In the genomic region with DNA sequence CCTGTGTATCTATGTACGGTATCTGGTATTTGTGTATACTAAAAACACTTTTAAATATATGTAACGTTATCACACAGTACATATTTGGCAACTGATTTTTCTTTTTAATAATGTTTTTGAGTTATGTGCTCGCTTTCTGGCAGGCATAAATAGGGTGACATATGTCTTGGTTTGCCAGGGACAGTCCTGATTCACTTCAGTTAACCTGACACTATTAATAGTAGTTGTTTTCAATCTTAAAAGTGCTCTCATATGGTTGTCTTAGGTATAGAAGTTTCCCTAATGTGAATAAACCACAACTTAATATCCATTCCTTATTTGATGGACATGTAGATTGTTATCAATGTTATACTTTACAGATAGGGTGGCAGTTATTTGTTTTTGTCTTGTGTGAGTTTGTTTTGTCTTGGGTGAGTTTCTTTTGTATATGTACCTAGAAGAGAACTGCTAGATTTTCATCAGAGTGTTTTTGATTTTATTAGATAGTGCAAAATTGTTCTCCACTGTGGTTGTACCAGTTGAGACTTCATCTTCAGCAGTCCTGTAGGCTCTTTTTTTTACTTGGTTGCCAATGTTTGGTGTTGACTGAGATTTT, we compare ENCODE assay signal across 1 cellular context.
TF ChIP-seq lines count a peak whose summit lies in the region.

No MANE protein-coding gene starts in this region.

TF ChIP-seq in GM12878, 131 proteins besides CTCF, POLR2A, EP300 and RAD21:
- TF ChIP-seq MEF2B (IDR thresholded peaks at IDR 0.05; ENCODE audit: partially characterized antibody, poor library complexity, severe bottlenecking) (peak; percentile 34), RUNX3 (IDR thresholded peaks at IDR 0.05; ENCODE audit: low read length) (peak; percentile 28; the same call in 1 of the 2 replicates), DPF2 (IDR thresholded peaks at IDR 0.05) (no peak)
- TF ChIP-seq, protein P1, sequence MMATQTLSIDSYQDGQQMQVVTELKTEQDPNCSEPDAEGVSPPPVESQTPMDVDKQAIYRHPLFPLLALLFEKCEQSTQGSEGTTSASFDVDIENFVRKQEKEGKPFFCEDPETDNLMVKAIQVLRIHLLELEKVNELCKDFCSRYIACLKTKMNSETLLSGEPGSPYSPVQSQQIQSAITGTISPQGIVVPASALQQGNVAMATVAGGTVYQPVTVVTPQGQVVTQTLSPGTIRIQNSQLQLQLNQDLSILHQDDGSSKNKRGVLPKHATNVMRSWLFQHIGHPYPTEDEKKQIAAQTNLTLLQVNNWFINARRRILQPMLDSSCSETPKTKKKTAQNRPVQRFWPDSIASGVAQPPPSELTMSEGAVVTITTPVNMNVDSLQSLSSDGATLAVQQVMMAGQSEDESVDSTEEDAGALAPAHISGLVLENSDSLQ (IDR thresholded peaks at IDR 0.05): peak; percentile 40; the same call in 1 of the 2 replicates
